11 cellular contexts compared by ENCODE assay signal in genomic region chr16:22424161-22424937, GRCh38. TPM values are rescaled to one million over a fixed set of nuclear protein-coding genes. Genes with fewer than 3 reads are reported as not detected.
DNase-seq lines count a peak whose midpoint lies in the region; ATAC-seq and TF ChIP-seq lines count a peak whose summit lies in the region.
"Had no signal": no experiment of that assay in that cellular context is flagged by ENCODE, and none has a peak within 500 bp of the region (broad histone marks: within the 10 kb centered on the region; RNA-seq: fewer than 3 reads in every experiment).

No MANE protein-coding gene starts in this region.

- in situ Hi-C loops in transverse colon (cut with MboI; ENCODE audit: low pct_ligation_motif_present in 1 of 4, low pct_unique_long_range_greater_than_20kb in 1 of 4, low sequenced_read_pairs in 3 of 4), result loop anchor here in 1 of 4 donors (25.0 kb wide), 3 partner anchors 112 to 1287 kb away; no protein-coding TSS in a partner anchor

- no peaks in the 10 kb centered on the region for H3K9me3 ChIP-seq in mucosa of descending colon
- no peaks in the 10 kb centered on the region for H3K9me3 ChIP-seq in transverse colon

- WGBS in transverse colon (ENCODE audit: low coverage in 1 of 2), 2 donors, result 55 to 78% methylated on average over 6 to 21 of the region's 22 CpGs

- ATAC-seq in activated CD4-positive, alpha-beta T cell treated with anti-CD3 and anti-CD28 coated beads for 36 hours, result no peak
- ATAC-seq in mucosa of descending colon (peak; percentile 12), HG03342 (IDR thresholded peaks at IDR 0.05; ENCODE audit: unreplicated experiment) (no peak)
- ATAC-seq in activated CD4-positive, CD25-positive, alpha-beta regulatory T cell treated with anti-CD3 and anti-CD28 coated beads, Interleukin-2, amount 50 U/mL, for 24 hours, result no peak

- H3K36me3 ChIP-seq in mucosa of descending colon (ENCODE audit: low read depth), result peaks cover 3% of the 10 kb centered on the region
- peaks cover 0 to 27% (median 9%) of the 10 kb centered on the region in 4 donors for H3K36me3 ChIP-seq in transverse colon

- H3K27ac Mint-ChIP-seq in activated CD4-positive, alpha-beta T cell treated with anti-CD3 and anti-CD28 coated beads for 36 hours, result peak overlapping the region; percentile 8
- no peak overlapping the region for H3K27ac Mint-ChIP-seq in activated CD4-positive, alpha-beta T cell treated with anti-CD3 and anti-CD28 coated beads, Interleukin-2, amount 10 ng/mL, durations not matched to agents 7 days and 5 days
- H3K27ac Mint-ChIP-seq in endothelial cell (ENCODE audit: unreplicated experiment), result peak overlapping the region; percentile 15

- intact Hi-C loops in activated CD4-positive, alpha-beta T cell treated with anti-CD3 and anti-CD28 coated beads for 36 hours (cut with DNase I, micrococcal nuclease), result no loop called here
- intact Hi-C loops in mucosa of descending colon (cut with DNase I, micrococcal nuclease), result no loop called here
- intact Hi-C loops in transverse colon (cut with DNase I; ENCODE audit: low total_unique reads), result no loop called here

- POLR2A ChIA-PET in activated CD4-positive, alpha-beta T cell treated with anti-CD3 and anti-CD28 coated beads for 36 hours (lab: Charles Lee), result no interaction called here
- POLR2A ChIA-PET in activated CD4-positive, alpha-beta T cell treated with anti-CD3 and anti-CD28 coated beads, Interleukin-2, amount 10 ng/mL, durations not matched to agents 7 days and 5 days (lab: Charles Lee), result no interaction called here

- TF ChIP-seq EP300 in transverse colon (IDR thresholded peaks at IDR 0.05; ENCODE audit: low read depth), result no peak

- no peak overlapping the region for H3K4me3 ChIP-seq in mucosa of descending colon
- no peak overlapping the region for H3K4me3 ChIP-seq in transverse colon

- peak overlapping the region; percentile 64 to 74 (median 66) for H3K27ac ChIP-seq in transverse colon
- H3K27ac ChIP-seq: 22Rv1 had no signal

- H3K36me3 Mint-ChIP-seq in activated CD4-positive, alpha-beta T cell treated with anti-CD3 and anti-CD28 coated beads for 36 hours (ENCODE audit: low read depth), result peaks cover 47% of the 10 kb centered on the region
- H3K36me3 Mint-ChIP-seq in activated CD4-positive, alpha-beta T cell treated with anti-CD3 and anti-CD28 coated beads, Interleukin-2, amount 10 ng/mL, durations not matched to agents 7 days and 5 days (ENCODE audit: low read depth), result peaks cover 51% of the 10 kb centered on the region
- peaks cover 33% of the 10 kb centered on the region for H3K36me3 Mint-ChIP-seq in endothelial cell (ENCODE audit: low read depth, unreplicated experiment)

- no peak for TF ChIP-seq POLR2A in transverse colon (IDR thresholded peaks at IDR 0.05)

- CTCF ChIA-PET in activated CD4-positive, alpha-beta T cell treated with anti-CD3 and anti-CD28 coated beads for 36 hours (lab: Charles Lee), result no interaction called here
- CTCF ChIA-PET in activated CD4-positive, alpha-beta T cell treated with anti-CD3 and anti-CD28 coated beads, Interleukin-2, amount 10 ng/mL, durations not matched to agents 7 days and 5 days (lab: Charles Lee), result interaction anchor here (0.6 kb wide), 1 partner anchor 1124 kb away, joined by 3 read pairs; no protein-coding TSS in a partner anchor

- DNase-seq in activated CD4-positive, alpha-beta T cell treated with anti-CD3 and anti-CD28 coated beads for 36 hours, result no peak
- DNase-seq in activated CD4-positive, alpha-beta T cell treated with anti-CD3 and anti-CD28 coated beads, Interleukin-2, amount 10 ng/mL, durations not matched to agents 7 days and 5 days, result no peak
- DNase-seq in endothelial cell (ENCODE audit: low spot score) (no peak), mucosa of descending colon (peak in 2 of 3 donors; percentile 12 to 34), transverse colon (peak; percentile 18), glomerular visceral epithelial cell (ENCODE audit: extremely low spot score) (no peak)
- DNase-seq: activated naive CD4-positive, alpha-beta T cell; SIG-M5 had no signal

- H3K4me1 ChIP-seq in mucosa of descending colon (ENCODE audit: low read depth) (no peaks in the 10 kb centered on the region), transverse colon (peaks cover 0 to 12% (median 0%) of the 10 kb centered on the region in 4 donors)

- TF ChIP-seq CTCF in endothelial cell (IDR thresholded peaks at IDR 0.05; ENCODE audit: unreplicated experiment) (no peak), mucosa of descending colon (IDR thresholded peaks at IDR 0.05) (no peak), transverse colon (IDR thresholded peaks at IDR 0.05) (no peak)

- no peaks in the 10 kb centered on the region for H3K9me3 Mint-ChIP-seq in activated CD4-positive, alpha-beta T cell treated with anti-CD3 and anti-CD28 coated beads for 36 hours (ENCODE audit: low read depth)
- no peaks in the 10 kb centered on the region for H3K9me3 Mint-ChIP-seq in activated CD4-positive, alpha-beta T cell treated with anti-CD3 and anti-CD28 coated beads, Interleukin-2, amount 10 ng/mL, durations not matched to agents 7 days and 5 days
- H3K9me3 Mint-ChIP-seq in endothelial cell (ENCODE audit: unreplicated experiment), result no peaks in the 10 kb centered on the region

- no peak overlapping the region for H3K4me3 Mint-ChIP-seq in activated CD4-positive, alpha-beta T cell treated with anti-CD3 and anti-CD28 coated beads for 36 hours
- no peak overlapping the region for H3K4me3 Mint-ChIP-seq in activated CD4-positive, alpha-beta T cell treated with anti-CD3 and anti-CD28 coated beads, Interleukin-2, amount 10 ng/mL, durations not matched to agents 7 days and 5 days
- peak overlapping the region; percentile 6 for H3K4me3 Mint-ChIP-seq in endothelial cell (ENCODE audit: unreplicated experiment)

- H3K27me3 Mint-ChIP-seq in activated CD4-positive, alpha-beta T cell treated with anti-CD3 and anti-CD28 coated beads for 36 hours, result no peaks in the 10 kb centered on the region
- no peaks in the 10 kb centered on the region for H3K27me3 Mint-ChIP-seq in activated CD4-positive, alpha-beta T cell treated with anti-CD3 and anti-CD28 coated beads, Interleukin-2, amount 10 ng/mL, durations not matched to agents 7 days and 5 days
- H3K27me3 Mint-ChIP-seq in endothelial cell (ENCODE audit: unreplicated experiment), result peaks cover 8% of the 10 kb centered on the region

- no peaks in the 10 kb centered on the region for H3K27me3 ChIP-seq in transverse colon

- H3K4me1 Mint-ChIP-seq in activated CD4-positive, alpha-beta T cell treated with anti-CD3 and anti-CD28 coated beads for 36 hours, result no peaks in the 10 kb centered on the region
- H3K4me1 Mint-ChIP-seq in activated CD4-positive, alpha-beta T cell treated with anti-CD3 and anti-CD28 coated beads, Interleukin-2, amount 10 ng/mL, durations not matched to agents 7 days and 5 days, result no peaks in the 10 kb centered on the region
- no peaks in the 10 kb centered on the region for H3K4me1 Mint-ChIP-seq in endothelial cell (ENCODE audit: unreplicated experiment)

RNA-seq across cellular contexts. Expression of gene CDR2, which starts 49.9 kb away (rescaled TPM):
- total RNA-seq in activated CD4-positive, alpha-beta T cell treated with anti-CD3 and anti-CD28 coated beads for 36 hours, result 10 to 100 TPM; 29.5 to 33.7 TPM
- total RNA-seq in activated CD4-positive, alpha-beta T cell treated with anti-CD3 and anti-CD28 coated beads, Interleukin-2, amount 10 ng/mL, durations not matched to agents 7 days and 5 days, result 10 to 100 TPM; 43.5 to 45.4 TPM
- total RNA-seq in endothelial cell (ENCODE audit: unreplicated experiment) (26.3 TPM), mucosa of descending colon (10 to 100 TPM; 23.8 to 30.4 (median 26.3) TPM), transverse colon (100 to 1,000 TPM in 1 of 4 donors, 10 to 100 TPM in 3; 21.7 to 317 (median 24.1) TPM)

Comparison
In these comparisons a context has a peak if more than half of its experiments do, and no peak if none do; other contexts are left out.
1. DNase-seq: peak in mucosa of descending colon (2 of 3) and transverse colon (single experiment); none in activated CD4-positive, alpha-beta T cell treated with anti-CD3 and anti-CD28 coated beads for 36 hours (single experiment), activated CD4-positive, alpha-beta T cell treated with anti-CD3 and anti-CD28 coated beads, Interleukin-2, amount 10 ng/mL, durations not matched to agents 7 days and 5 days (single experiment), endothelial cell (single experiment) and glomerular visceral epithelial cell (single experiment).